In genomic region chr10:63210611-63211196, GRCh38 we compare ENCODE assay signal across 1 cellular context.
TF ChIP-seq lines count a peak whose summit lies in the region.

No MANE protein-coding gene starts in this region.

TF ChIP-seq in liver, 16 proteins besides CTCF, POLR2A, EP300 and RAD21 (continued from another document):
- no peak for TF ChIP-seq REST (IDR thresholded peaks at IDR 0.05)
